ENCODE assay signal across 8 cellular contexts in genomic region chr11:65113361-65113756, GRCh38. TPM values are rescaled to one million over a fixed set of nuclear protein-coding genes. Genes with fewer than 3 reads are reported as not detected.
DNase-seq lines count a peak whose midpoint lies in the region; ATAC-seq and TF ChIP-seq lines count a peak whose summit lies in the region.

No MANE protein-coding gene starts in this region.

- ATAC-seq in Panc1 (no peak), HG03135 (IDR thresholded peaks at IDR 0.05; ENCODE audit: unreplicated experiment) (no peak)

- POLR2A ChIA-PET in Panc1 (lab: Charles Lee), result no interaction called here

- in situ Hi-C loops in Panc1 (cut with HindIII; ENCODE audit: low pct_unique_long_range_greater_than_20kb, low sequenced_read_pairs), result no loop called here

- H3K4me3 ChIP-seq in Panc1 (ENCODE audit: low read depth in 2 of 2, low read length in 2 of 2) (peak overlapping the region; percentile 72 to 93), fibroblast of pulmonary artery (replicated peaks; ENCODE audit: low read depth, low read length) (peak overlapping the region; percentile 55), skeletal muscle cell (ENCODE audit: low read depth, low read length) (peak overlapping the region; percentile 56)

- peak overlapping the region; percentile 79 for H3K27ac ChIP-seq in Panc1 (ENCODE audit: low read length)

- CTCF ChIA-PET in Panc1 (lab: Charles Lee), result interaction anchor here (0.7 kb wide), 1 partner anchor 203 kb away, joined by 3 read pairs; no protein-coding TSS in a partner anchor

- no peaks in the 10 kb centered on the region for H3K27me3 ChIP-seq in Panc1 (ENCODE audit: control insufficient read depth, insufficient read depth, low read length)

- no peak for TF ChIP-seq CTCF in Panc1 (IDR thresholded peaks at IDR 0.05)
- no peak for TF ChIP-seq CTCF in fibroblast of pulmonary artery (IDR thresholded peaks at IDR 0.05; ENCODE audit: low read length, missing control alignments)

- H3K36me3 ChIP-seq in Panc1 (ENCODE audit: control insufficient read depth, insufficient read depth, low read length), result no peaks in the 10 kb centered on the region

- H3K4me1 ChIP-seq in Panc1 (ENCODE audit: control insufficient read depth, insufficient read depth, low read length), result peaks cover 30% of the 10 kb centered on the region

- no TSS peak for BruUV-seq in Panc1 (replicated peaks; lab: Mats Ljungman, UMichigan)

- no peaks in the 10 kb centered on the region for H3K9me3 ChIP-seq in Panc1 (ENCODE audit: control insufficient read depth, insufficient read depth, low read depth, low read length)

- intact Hi-C loops in Panc1 (cut with micrococcal nuclease; ENCODE audit: unreplicated experiment), result loop anchor here (10.0 kb wide), 1 partner anchor 269 kb away; the partner anchor contains the start of gene CDC42BPG

- DNase-seq in NCI-H1105 treated with DMSO at 0.1 percent for 48 hours (lab: John Stamatoyannopoulos, UW), result peak; percentile 41
- no peak for DNase-seq in NCI-H1105 (lab: John Stamatoyannopoulos, UW)
- DNase-seq in Panc1 (ENCODE audit: low read depth, low spot score), result no peak
- DNase-seq in fibroblast of pulmonary artery (ENCODE audit: low read depth), result no peak
- DNase-seq in skeletal muscle cell (ENCODE audit: low read depth), result no peak
- DNase-seq in effector CD8-positive, alpha-beta T cell (lab: John Stamatoyannopoulos, UW), result no peak
- no peak for DNase-seq in GM19240 (ENCODE audit: insufficient read length, low spot score)

RNA-seq across cellular contexts. Expression of gene TM7SF2, which starts 1.7 kb away (rescaled TPM):
- total RNA-seq in Panc1 (2021; ENCODE audit: unreplicated experiment), result 85.4 TPM
- polyA plus RNA-seq in Panc1 (2012; ENCODE audit: insufficient read length), result 140 TPM

RNA-seq across cellular contexts. Expression of gene ZNHIT2, which starts 4.1 kb away (rescaled TPM):
- total RNA-seq in Panc1 (2021; ENCODE audit: unreplicated experiment), result 27.1 TPM
- polyA plus RNA-seq in Panc1 (2012; ENCODE audit: insufficient read length), result 49.9 TPM

RNA-seq across cellular contexts. Expression of gene FAU, which starts 8.6 kb away (rescaled TPM):
- 1,001 TPM for total RNA-seq in Panc1 (2021; ENCODE audit: unreplicated experiment)
- 1,612 TPM for polyA plus RNA-seq in Panc1 (2012; ENCODE audit: insufficient read length)

RNA-seq across cellular contexts. Expression of gene MRPL49, which starts 8.8 kb away (rescaled TPM):
- 111 TPM for total RNA-seq in Panc1 (2021; ENCODE audit: unreplicated experiment)
- polyA plus RNA-seq in Panc1 (2012; ENCODE audit: insufficient read length), result 84.1 TPM

RNA-seq across cellular contexts. Expression of gene VPS51, which starts 17.3 kb away (rescaled TPM):
- 101 TPM for total RNA-seq in Panc1 (2021; ENCODE audit: unreplicated experiment)
- 210 TPM for polyA plus RNA-seq in Panc1 (2012; ENCODE audit: insufficient read length)
